8 cellular contexts compared by ENCODE assay signal in the genomic region with DNA sequence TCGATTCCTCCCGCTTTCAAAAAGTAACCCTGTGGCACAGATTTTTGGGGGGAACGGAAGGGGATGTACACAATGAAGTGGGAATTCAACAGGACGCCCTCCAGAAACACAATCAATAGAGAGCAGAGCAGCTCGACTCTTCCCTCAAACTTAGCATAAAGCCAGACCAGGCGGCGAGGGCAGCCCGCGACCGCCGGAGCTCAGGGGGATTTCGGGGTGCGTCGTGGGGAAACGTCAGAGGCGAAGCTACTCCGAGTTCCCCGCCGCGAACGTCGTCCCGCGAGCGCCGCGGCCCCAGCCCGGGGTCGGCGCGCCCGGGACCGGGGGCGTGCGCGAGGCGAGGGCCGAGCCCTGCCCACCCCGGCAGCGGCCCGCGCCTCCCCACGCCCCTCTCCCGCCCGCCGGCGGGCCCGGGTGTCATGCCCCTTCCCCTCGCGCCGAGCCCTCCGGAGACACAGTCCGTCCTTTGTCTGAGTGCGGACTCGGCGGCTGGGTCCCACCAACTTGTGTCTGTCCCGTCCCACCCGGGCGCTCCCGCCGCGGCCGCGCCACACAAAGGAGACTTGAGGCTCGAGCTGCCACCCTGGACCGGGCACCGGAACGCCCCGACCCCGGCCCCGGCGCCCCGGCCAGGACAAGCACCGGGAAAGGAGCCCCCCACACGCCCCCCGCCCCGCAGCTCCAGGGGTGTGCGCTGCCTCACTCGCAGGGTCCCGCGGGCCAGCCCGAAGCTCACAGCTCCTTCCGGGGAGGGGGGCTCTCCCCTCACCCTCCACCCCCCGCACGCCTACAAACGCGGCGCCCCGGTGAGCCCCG. TPM values are rescaled to one million over a fixed set of nuclear protein-coding genes. Genes with fewer than 3 reads are reported as not detected.
DNase-seq lines count a peak whose midpoint lies in the region; ATAC-seq, FAIRE-seq and TF ChIP-seq lines count a peak whose summit lies in the region.

No MANE protein-coding gene starts in this region.

- peaks cover 9% of the 10 kb centered on the region for H3K4me1 Mint-ChIP-seq in progenitor cell of endocrine pancreas (ENCODE audit: low read depth)

- no peaks in the 10 kb centered on the region for H3K27me3 ChIP-seq in RWPE2 (ENCODE audit: insufficient read depth, poor library complexity, severe bottlenecking)

- no peak for TF ChIP-seq EP300 in A549 (IDR thresholded peaks at IDR 0.05)

- TF ChIP-seq CTCF in A549 (IDR thresholded peaks at IDR 0.05) = no peak
- no peak for TF ChIP-seq CTCF in RWPE2 (IDR thresholded peaks at IDR 0.05; ENCODE audit: poor library complexity, severe bottlenecking)
- no peak for TF ChIP-seq CTCF in progenitor cell of endocrine pancreas (IDR thresholded peaks at IDR 0.05; ENCODE audit: unreplicated experiment)

- no peak for TF ChIP-seq RAD21 in A549 (conservative IDR thresholded peaks at IDR 0.05 in 1 of 2, IDR thresholded peaks at IDR 0.05 in 1 of 2)

- ATAC-seq in A549 (peak; percentile 17 to 55), GM18861 (IDR thresholded peaks at IDR 0.05; ENCODE audit: unreplicated experiment) (peak; percentile 24), HG03097 (IDR thresholded peaks at IDR 0.05; ENCODE audit: low FRiP score, unreplicated experiment) (peak; percentile 23), RWPE2 (ENCODE audit: low read depth) (peak; percentile 12; the same call in 1 of the 3 replicates), left cardiac atrium (peak; percentile 2 to 5)
- peak; percentile 2 for ATAC-seq in activated naive CD4-positive, alpha-beta T cell treated with anti-CD3 and anti-CD28 coated beads, Interleukin-2, amount 50 U/mL, for 72 hours

- POLR2A ChIA-PET in A549 (lab: Yijun Ruan, JAX) = interaction anchor here (0.5 to 1.3 kb wide), 3 partner anchors 27 to 179 kb away, joined by 3 to 4 read pairs (median 3); no protein-coding TSS in a partner anchor

- peak overlapping the region; percentile 90 for H3K4me3 ChIP-seq in A549
- H3K4me3 ChIP-seq in RWPE2 (ENCODE audit: severe bottlenecking) = peak overlapping the region; percentile 90
- H3K4me3 ChIP-seq in urinary bladder (ENCODE audit: low read depth, low read length) = peak overlapping the region; percentile 98

- H3K27me3 Mint-ChIP-seq in progenitor cell of endocrine pancreas = no peaks in the 10 kb centered on the region

- H3K9me3 ChIP-seq in A549 (no peaks in the 10 kb centered on the region), RWPE2 (ENCODE audit: severe bottlenecking) (no peaks in the 10 kb centered on the region)

- H3K27ac Mint-ChIP-seq in activated naive CD4-positive, alpha-beta T cell treated with anti-CD3 and anti-CD28 coated beads, Interleukin-2, amount 50 U/mL, for 72 hours = peak overlapping the region; percentile 98
- H3K27ac Mint-ChIP-seq in progenitor cell of endocrine pancreas = peak overlapping the region; percentile 98

- DNase-seq in A549 (ENCODE audit: low read depth in 1 of 2, low spot score in 1 of 2) (peak; percentile 11 to 28), RWPE2 (ENCODE audit: low spot score) (peak; percentile 70), left cardiac atrium (peak; percentile 49), progenitor cell of endocrine pancreas (ENCODE audit: low spot score, unreplicated experiment) (peak; percentile 32)
- peak; percentile 44 to 71 for DNase-seq in activated naive CD4-positive, alpha-beta T cell treated with anti-CD3 and anti-CD28 coated beads, Interleukin-2, amount 50 U/mL, for 72 hours (ENCODE audit: low spot score in 2 of 2)

- H3K27ac ChIP-seq in A549 = peak overlapping the region; percentile 92 to 97
- peak overlapping the region; percentile 68 for H3K27ac ChIP-seq in RWPE2 (ENCODE audit: poor library complexity, severe bottlenecking)
- H3K27ac ChIP-seq in urinary bladder (ENCODE audit: low read depth) = no peak overlapping the region

- H3K4me1 ChIP-seq in A549 (peaks cover 24% of the 10 kb centered on the region; the same call in 2 of the 3 replicates), RWPE2 (ENCODE audit: insufficient read depth, poor library complexity, severe bottlenecking) (peaks cover 10% of the 10 kb centered on the region), urinary bladder (ENCODE audit: insufficient read depth) (no peaks in the 10 kb centered on the region)

- WGBS in A549 (ENCODE audit: missing lambda C conversion rate) = under 1% methylated on average over 11 of the region's 90 CpGs
- under 1% methylated on average over 90 of the region's 90 CpGs for WGBS in urinary bladder

- CTCF ChIA-PET in A549 (lab: Yijun Ruan, JAX) = interaction anchor here (0.8 to 1.2 kb wide), 3 partner anchors 11 to 36 kb away, joined by 3 read pairs; no protein-coding TSS in a partner anchor

- H3K9me3 Mint-ChIP-seq in activated naive CD4-positive, alpha-beta T cell treated with anti-CD3 and anti-CD28 coated beads, Interleukin-2, amount 50 U/mL, for 72 hours = no peaks in the 10 kb centered on the region
- no peaks in the 10 kb centered on the region for H3K9me3 Mint-ChIP-seq in progenitor cell of endocrine pancreas (ENCODE audit: low read depth)

- intact Hi-C loops in left cardiac atrium (cut with DNase I) = loop anchor here in 1 of 2 donors (2.0 to 10.0 kb wide), 3 partner anchors 57 to 379 kb away; no protein-coding TSS in a partner anchor

- peaks cover 22 to 27% of the 10 kb centered on the region in 2 donors for H3K36me3 Mint-ChIP-seq in activated naive CD4-positive, alpha-beta T cell treated with anti-CD3 and anti-CD28 coated beads, Interleukin-2, amount 50 U/mL, for 72 hours
- peaks cover 1% of the 10 kb centered on the region for H3K36me3 Mint-ChIP-seq in progenitor cell of endocrine pancreas (ENCODE audit: insufficient read depth)

- no peak for TF ChIP-seq POLR2A in A549 (IDR thresholded peaks at IDR 0.05; ENCODE audit: low read length)

- FAIRE-seq in A549 (lab: Jason Lieb, UNC) = no peak

- peak overlapping the region; percentile 95 for H3K4me3 Mint-ChIP-seq in progenitor cell of endocrine pancreas (ENCODE audit: low read depth)

- peak overlapping the region; percentile 99 for H3K4me2 ChIP-seq in A549

- H3K36me3 ChIP-seq in RWPE2 (ENCODE audit: low read depth) (peaks cover 6% of the 10 kb centered on the region; the same call in 1 of the 2 replicates), urinary bladder (ENCODE audit: insufficient read depth) (no peaks in the 10 kb centered on the region)

TF ChIP-seq in A549, 52 proteins besides CTCF, POLR2A, EP300 and RAD21:
- TF ChIP-seq, protein P1, sequence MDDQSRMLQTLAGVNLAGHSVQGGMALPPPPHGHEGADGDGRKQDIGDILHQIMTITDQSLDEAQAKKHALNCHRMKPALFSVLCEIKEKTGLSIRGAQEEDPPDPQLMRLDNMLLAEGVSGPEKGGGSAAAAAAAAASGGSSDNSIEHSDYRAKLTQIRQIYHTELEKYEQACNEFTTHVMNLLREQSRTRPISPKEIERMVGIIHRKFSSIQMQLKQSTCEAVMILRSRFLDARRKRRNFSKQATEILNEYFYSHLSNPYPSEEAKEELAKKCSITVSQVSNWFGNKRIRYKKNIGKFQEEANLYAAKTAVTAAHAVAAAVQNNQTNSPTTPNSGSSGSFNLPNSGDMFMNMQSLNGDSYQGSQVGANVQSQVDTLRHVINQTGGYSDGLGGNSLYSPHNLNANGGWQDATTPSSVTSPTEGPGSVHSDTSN (IDR thresholded peaks at IDR 0.05) = no peak
- TF ChIP-seq ZFP36 (IDR thresholded peaks at IDR 0.05; ENCODE audit: borderline replicate concordance, partially characterized antibody) (no peak), GATA3 (IDR thresholded peaks at IDR 0.05; ENCODE audit: borderline replicate concordance) (no peak), HOXB13 (CRISPR knock-in tag; IDR thresholded peaks at IDR 0.05; ENCODE audit: low read depth) (no peak), RARB (CRISPR knock-in tag; IDR thresholded peaks at IDR 0.05) (no peak)

RNA-seq across cellular contexts. Expression of a gene that starts 0.7 kb away (rescaled TPM):
- polyA plus RNA-seq in A549 (2011; rRNA removed) (37.3 and 45.7 TPM in 2 replicates), A549 (2017; fragmentation: RNase III; extraction: RNeasy Plus Mini Kit Qiagen cat#74134 plus additional on column Dnase treatment) (34.4 to 36.6 TPM (median 35.6 TPM) in 3 replicates), urinary bladder (2.1 TPM)
- 20.8 and 21.7 TPM in 2 replicates for polyA plus RNA-seq in A549 (2012; cell fraction: cytosol; rRNA removed)
- polyA plus RNA-seq in A549 (2012; cell fraction: nucleus; rRNA removed) = 39.9 and 55.8 TPM in 2 replicates
- polyA minus RNA-seq in A549 (2011; rRNA and poly(A)+ RNA removed) = 12.3 and 15.8 TPM in 2 replicates
- total RNA-seq in activated naive CD4-positive, alpha-beta T cell treated with anti-CD3 and anti-CD28 coated beads, Interleukin-2, amount 50 U/mL, for 72 hours = 100 to 1,000 TPM; 106 to 171 TPM
- total RNA-seq in left cardiac atrium (1 to 10 TPM; 1.9 to 2.3 TPM), progenitor cell of endocrine pancreas (56.6 and 57.6 TPM in 2 replicates), urinary bladder (20.0 TPM)

Comparison
In these comparisons a context has a peak if more than half of its experiments do, and no peak if none do; other contexts are left out.
1. DNase-seq: peak in every context shown above with its lines; median percentile 70 in RWPE2; 58 in activated naive CD4-positive, alpha-beta T cell treated with anti-CD3 and anti-CD28 coated beads, Interleukin-2, amount 50 U/mL, for 72 hours; 49 in left cardiac atrium; 32 in progenitor cell of endocrine pancreas; 20 in A549.